32 cellular contexts compared by ENCODE assay signal in the genomic region with DNA sequence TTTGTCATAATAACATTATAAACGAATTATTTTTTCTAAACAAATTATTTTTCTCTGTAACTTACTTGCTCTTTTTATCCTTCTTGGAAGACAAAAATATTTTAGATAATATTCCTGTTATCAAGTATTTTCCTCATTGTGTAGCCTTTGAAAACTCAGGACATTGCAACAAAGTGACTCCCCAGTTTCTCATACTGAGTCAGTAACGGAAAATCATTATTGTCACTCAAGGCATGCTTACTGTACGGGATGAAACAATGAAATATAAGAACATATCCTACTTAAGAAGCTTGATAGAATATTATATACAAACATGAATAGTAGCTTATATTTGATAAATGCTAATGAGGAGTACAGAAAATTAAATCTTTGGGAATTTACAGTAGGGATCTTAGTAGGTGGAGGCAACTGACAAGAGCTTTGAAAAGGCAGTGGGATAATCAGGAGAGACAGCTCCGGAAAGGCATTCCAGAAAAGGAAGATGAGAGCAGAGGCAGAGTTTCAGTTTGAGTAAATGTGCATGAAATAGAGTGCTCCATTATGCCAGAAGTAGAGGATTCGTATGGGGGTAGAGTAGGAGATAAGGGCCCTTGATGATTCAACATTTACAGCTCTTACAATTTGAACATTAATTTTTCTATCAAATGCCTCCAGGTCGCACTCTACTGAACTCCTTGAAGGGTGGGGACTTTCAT.
"Had no signal": no experiment of that assay in that cellular context is flagged by ENCODE, and none has a peak within 500 bp of the region (broad histone marks: within the 10 kb centered on the region; RNA-seq: fewer than 3 reads in every experiment).

No MANE protein-coding gene starts in this region.

- H3K36me3 Mint-ChIP-seq: activated CD4-positive, alpha-beta memory T cell treated with anti-CD3 and anti-CD28 coated beads for 36 hours; mesothelial cell of epicardium; naive thymus-derived CD8-positive, alpha-beta T cell; stimulated activated effector memory CD8-positive, alpha-beta T cell treated with anti-CD3 and anti-CD28 coated beads, Interleukin-12 subunit alpha, Interleukin-12 subunit beta, amount 100 ng/mL, for 72 hours; type B pancreatic cell had no signal

- H3K36me3 ChIP-seq: brain microvascular endothelial cell, pancreas, prostate gland, sigmoid colon, thoracic aorta, uterus had no signal

- H3K9me3 Mint-ChIP-seq: activated CD4-positive, alpha-beta memory T cell treated with anti-CD3 and anti-CD28 coated beads for 36 hours; activated CD4-positive, alpha-beta T cell treated with anti-CD3 and anti-CD28 coated beads, Interleukin-2, amount 10 ng/mL, durations not matched to agents 24 days and 14 days; activated T-helper 1 cell treated with anti-CD3 and anti-CD28 coated beads, Interleukin-12 subunit alpha, Interleukin-12 subunit beta, Interleukin-2, Interleukin-4 antibody, amounts not matched to agents 30 ng/mL and 10 ng/mL and 1 ng/mL, durations not matched to agents 14 hours and 24 hours and 36 hours; mesothelial cell of epicardium; naive thymus-derived CD8-positive, alpha-beta T cell; neural crest cell; stimulated activated effector memory CD8-positive, alpha-beta T cell treated with anti-CD3 and anti-CD28 coated beads, Interleukin-12 subunit alpha, Interleukin-12 subunit beta, amount 100 ng/mL, for 72 hours; stimulated activated naive CD8-positive, alpha-beta T cell treated with anti-CD3 and anti-CD28 coated beads, Interleukin-15, Interleukin-2, amounts not matched to agents 100 ng/mL and 50 ng/mL, for 24 hours; T-helper 2 cell treated with Interferon-gamma antibody and Interleukin-4, amounts not matched to agents 5 μg/mL and 100 μg/mL, for 36 hours; type B pancreatic cell had no signal

- H3K4me3 ChIP-seq: coronary artery, dorsolateral prefrontal cortex, pancreas, prostate gland, sigmoid colon, thoracic aorta, uterus had no signal

- ATAC-seq: left colon; naive thymus-derived CD8-positive, alpha-beta T cell; pancreas; stimulated activated effector memory CD8-positive, alpha-beta T cell treated with anti-CD3 and anti-CD28 coated beads, Interleukin-12 subunit alpha, Interleukin-12 subunit beta, amount 100 ng/mL, for 72 hours had no signal

- DNase-seq: activated CD4-positive, alpha-beta memory T cell treated with anti-CD3 and anti-CD28 coated beads for 36 hours; activated CD4-positive, alpha-beta T cell treated with anti-CD3 and anti-CD28 coated beads, Interleukin-2, amount 10 ng/mL, durations not matched to agents 24 days and 14 days; activated CD4-positive, CD25-positive, alpha-beta regulatory T cell treated with anti-CD3 and anti-CD28 coated beads, Interleukin-2, amount 50 U/mL, for 72 hours; activated CD8-positive, alpha-beta memory T cell treated with anti-CD3 and anti-CD28 coated beads, Interleukin-2, amount 50 U/mL, for 4 hours; activated effector memory CD4-positive, alpha-beta T cell treated with anti-CD3 and anti-CD28 coated beads, Interleukin-2, amount 50 U/mL, for 16 hours; activated naive CD4-positive, alpha-beta T cell treated with anti-CD3 and anti-CD28 coated beads, Interleukin-2, amount 50 U/mL, for 16 hours; activated T-cell treated with anti-CD3 and anti-CD28 coated beads, Interleukin-2, amount 50 U/mL, for 1 hour; amniotic stem cell; brain microvascular endothelial cell; dorsolateral prefrontal cortex; effector memory CD4-positive, alpha-beta T cell; foreskin fibroblast; hippocampal formation; left colon; naive thymus-derived CD8-positive, alpha-beta T cell; nucleus accumbens; pancreas; retina; sigmoid colon; small intestine; stimulated activated CD4-positive, alpha-beta T cell treated with anti-CD3 and anti-CD28 coated beads, Interleukin-4, amount 100 ng/mL, for 24 hours; uterus had no signal

- H3K27me3 ChIP-seq: brain microvascular endothelial cell, pancreas, uterus had no signal

- H3K27ac ChIP-seq: brain microvascular endothelial cell, coronary artery, dorsolateral prefrontal cortex, pancreas, prostate gland, sigmoid colon, thoracic aorta, uterus had no signal

- H3K4me1 ChIP-seq: pancreas, prostate gland, sigmoid colon, uterus had no signal

- H3K4me3 Mint-ChIP-seq: activated CD4-positive, alpha-beta memory T cell treated with anti-CD3 and anti-CD28 coated beads for 36 hours; activated CD4-positive, alpha-beta T cell treated with anti-CD3 and anti-CD28 coated beads, Interleukin-2, amount 10 ng/mL, durations not matched to agents 24 days and 14 days; activated T-helper 1 cell treated with anti-CD3 and anti-CD28 coated beads, Interleukin-12 subunit alpha, Interleukin-12 subunit beta, Interleukin-2, Interleukin-4 antibody, amounts not matched to agents 30 ng/mL and 10 ng/mL and 1 ng/mL, durations not matched to agents 14 hours and 24 hours and 36 hours; mesothelial cell of epicardium; naive thymus-derived CD8-positive, alpha-beta T cell; neural crest cell; stimulated activated effector memory CD8-positive, alpha-beta T cell treated with anti-CD3 and anti-CD28 coated beads, Interleukin-12 subunit alpha, Interleukin-12 subunit beta, amount 100 ng/mL, for 72 hours; stimulated activated naive CD8-positive, alpha-beta T cell treated with anti-CD3 and anti-CD28 coated beads, Interleukin-15, Interleukin-2, amounts not matched to agents 100 ng/mL and 50 ng/mL, for 24 hours; T-helper 2 cell treated with Interferon-gamma antibody and Interleukin-4, amounts not matched to agents 5 μg/mL and 100 μg/mL, for 36 hours; type B pancreatic cell had no signal

- H3K27ac Mint-ChIP-seq: activated CD4-positive, alpha-beta memory T cell treated with anti-CD3 and anti-CD28 coated beads for 36 hours; activated CD4-positive, alpha-beta T cell treated with anti-CD3 and anti-CD28 coated beads, Interleukin-2, amount 10 ng/mL, durations not matched to agents 24 days and 14 days; activated T-helper 1 cell treated with anti-CD3 and anti-CD28 coated beads, Interleukin-12 subunit alpha, Interleukin-12 subunit beta, Interleukin-2, Interleukin-4 antibody, amounts not matched to agents 30 ng/mL and 10 ng/mL and 1 ng/mL, durations not matched to agents 14 hours and 24 hours and 36 hours; mesothelial cell of epicardium; stimulated activated effector memory CD8-positive, alpha-beta T cell treated with anti-CD3 and anti-CD28 coated beads, Interleukin-12 subunit alpha, Interleukin-12 subunit beta, amount 100 ng/mL, for 72 hours; stimulated activated naive CD8-positive, alpha-beta T cell treated with anti-CD3 and anti-CD28 coated beads, Interleukin-15, Interleukin-2, amounts not matched to agents 100 ng/mL and 50 ng/mL, for 24 hours; T-helper 2 cell treated with Interferon-gamma antibody and Interleukin-4, amounts not matched to agents 5 μg/mL and 100 μg/mL, for 36 hours; type B pancreatic cell had no signal

- H3K9me3 ChIP-seq: pancreas, prostate gland, sigmoid colon, thoracic aorta, uterus had no signal
